1 cellular context compared by ENCODE assay signal in genomic region chr2:100397117-100397860, GRCh38.
TF ChIP-seq lines count a peak whose summit lies in the region.

No MANE protein-coding gene starts in this region.

TF ChIP-seq in SK-N-SH treated with all-trans-retinoic acid at 6 μM for 48 hours, 23 proteins besides CTCF, POLR2A, EP300 and RAD21 (continued from another document):
- TF ChIP-seq TSHZ2 (CRISPR knock-in tag; IDR thresholded peaks at IDR 0.05) (no peak), ISL1 (CRISPR knock-in tag; IDR thresholded peaks at IDR 0.05) (no peak), ARNTL (CRISPR knock-in tag; IDR thresholded peaks at IDR 0.05; ENCODE audit: borderline replicate concordance, low read depth) (no peak), TOX (CRISPR knock-in tag; IDR thresholded peaks at IDR 0.05; ENCODE audit: borderline replicate concordance) (no peak)
TF ChIP-seq in SK-N-SH treated with all-trans-retinoic acid at 6 μM for 48 hours: peak in this region for 0.
